9 cellular contexts compared by ENCODE assay signal in genomic region chr15:70245932-70246622, GRCh38.
A peak's percentile ranks its signal among the peaks of the same experiment; 100 is the strongest.
DNase-seq lines count a peak whose midpoint lies in the region; FAIRE-seq and TF ChIP-seq lines count a peak whose summit lies in the region.
"Had no signal": no experiment of that assay in that cellular context is flagged by ENCODE, and none has a peak within 500 bp of the region (broad histone marks: within the 10 kb centered on the region; RNA-seq: fewer than 3 reads in every experiment).

No MANE protein-coding gene starts in this region.

- H3K4me3 ChIP-seq in small intestine (ENCODE audit: low read depth in 1 of 2, low read length in 2 of 2) = no peak overlapping the region
- no peak overlapping the region for H3K4me3 ChIP-seq in colonic mucosa

- 80 to 84% (median 81%) methylated on average over 12 of the region's 12 CpGs for WGBS in small intestine, 3 donors

- intact Hi-C loops in colonic mucosa (cut with DNase I) = no loop called here

- H3K9me3 ChIP-seq in small intestine (ENCODE audit: control insufficient read depth, low read depth) = no peaks in the 10 kb centered on the region
- H3K9me3 ChIP-seq in colonic mucosa = no peaks in the 10 kb centered on the region

- peak; percentile 52 for DNase-seq in NK-92 treated with Interleukin-12 subunit alpha and Interleukin-12 subunit beta, amount 100 ng/mL, for 24 hours (lab: John Stamatoyannopoulos, UW)
- DNase-seq in NK-92 (lab: John Stamatoyannopoulos, UW; ENCODE audit: unreplicated experiment) (no peak), RPMI7951 (ENCODE audit: low read depth) (peak; percentile 89), glomerular visceral epithelial cell (ENCODE audit: extremely low spot score) (peak; percentile 69), small intestine (peak; percentile 21), D341Med (ENCODE audit: low spot score) (no peak), D721Med (ENCODE audit: insufficient read length, low spot score) (no peak), colonic mucosa (no peak)
- DNase-seq: NCI-H524 had no signal

- no peaks in the 10 kb centered on the region for H3K4me1 ChIP-seq in small intestine (ENCODE audit: control insufficient read depth in 2 of 2, insufficient read depth in 1 of 2, low read depth in 1 of 2, low read length in 1 of 2)
- no peaks in the 10 kb centered on the region for H3K4me1 ChIP-seq in colonic mucosa

- H3K27ac ChIP-seq in small intestine (ENCODE audit: low read depth in 1 of 2, low read length in 1 of 2) (no peak overlapping the region), colonic mucosa (no peak overlapping the region)

- H3K27me3 ChIP-seq in small intestine (ENCODE audit: control insufficient read depth in 2 of 2, insufficient read depth in 2 of 2, low read length in 2 of 2) (no peaks in the 10 kb centered on the region), colonic mucosa (no peaks in the 10 kb centered on the region)

- FAIRE-seq in small intestine (lab: Jason Lieb, UNC) = no peak
- no peak for FAIRE-seq in D721Med (lab: Jason Lieb, UNC)

- H3K36me3 ChIP-seq in small intestine (ENCODE audit: control insufficient read depth in 2 of 2, insufficient read depth in 2 of 2, low read length in 2 of 2) (no peaks in the 10 kb centered on the region), colonic mucosa (no peaks in the 10 kb centered on the region)

- TF ChIP-seq CTCF in D721Med (IDR thresholded peaks at IDR 0.05; ENCODE audit: insufficient read depth, missing control alignments) = no peak
- TF ChIP-seq CTCF in colonic mucosa (IDR thresholded peaks at IDR 0.05) = no peak

- no peak overlapping the region for H3K9ac ChIP-seq in colonic mucosa (ENCODE audit: low read depth in 2 of 2, low read length in 2 of 2)

Comparison
In these comparisons a context has a peak if more than half of its experiments do, and no peak if none do; other contexts are left out.
1. DNase-seq: peak in NK-92 treated with Interleukin-12 subunit alpha and Interleukin-12 subunit beta, amount 100 ng/mL, for 24 hours (single experiment), RPMI7951 (single experiment), glomerular visceral epithelial cell (single experiment) and small intestine (single experiment); none in NK-92 (single experiment), D341Med (single experiment), D721Med (single experiment) and colonic mucosa (single experiment).